In the genomic region with DNA sequence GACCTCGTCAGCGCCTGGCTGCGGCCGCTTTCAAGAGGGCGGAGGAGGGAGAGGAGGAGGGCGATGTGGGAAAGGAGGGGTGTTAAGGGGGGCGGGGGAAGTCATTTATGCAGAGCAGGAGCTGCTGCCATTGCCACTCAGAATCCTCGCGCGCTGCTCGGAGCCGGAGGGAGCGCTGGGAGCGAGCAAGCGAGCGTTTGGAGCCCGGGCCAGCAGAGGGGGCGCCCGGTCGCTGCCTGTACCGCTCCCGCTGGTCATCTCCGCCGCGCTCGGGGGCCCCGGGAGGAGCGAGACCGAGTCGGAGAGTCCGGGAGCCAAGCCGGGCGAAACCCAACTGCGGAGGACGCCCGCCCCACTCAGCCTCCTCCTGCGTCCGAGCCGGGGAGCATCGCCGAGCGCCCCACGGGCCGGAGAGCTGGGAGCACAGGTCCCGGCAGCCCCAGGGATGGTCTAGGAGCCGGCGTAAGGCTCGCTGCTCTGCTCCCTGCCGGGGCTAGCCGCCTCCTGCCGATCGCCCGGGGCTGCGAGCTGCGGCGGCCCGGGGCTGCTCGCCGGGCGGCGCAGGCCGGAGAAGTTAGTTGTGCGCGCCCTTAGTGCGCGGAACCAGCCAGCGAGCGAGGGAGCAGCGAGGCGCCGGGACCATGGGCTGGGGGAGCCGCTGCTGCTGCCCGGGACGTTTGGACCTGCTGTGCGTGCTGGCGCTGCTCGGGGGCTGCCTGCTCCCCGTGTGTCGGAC, we compare ENCODE assay signal across 8 cellular contexts. TPM values are rescaled to one million over a fixed set of nuclear protein-coding genes. Genes with fewer than 3 reads are reported as not detected.
DNase-seq lines count a peak whose midpoint lies in the region; ATAC-seq and TF ChIP-seq lines count a peak whose summit lies in the region.

A gene (plus strand): TSS at position 133 of the 736 bp plus-strand sequence. CDS start 509 bp downstream, at position 642.

- H3K4me1 ChIP-seq in PC-3 (ENCODE audit: insufficient read depth, low read length) (no peaks in the 10 kb centered on the region), esophagus squamous epithelium (peaks cover 6 to 45% (median 23%) of the 10 kb centered on the region in 3 donors)

- H3K36me3 Mint-ChIP-seq in activated T-helper 1 cell treated with anti-CD3 and anti-CD28 coated beads, Interleukin-12 subunit alpha, Interleukin-12 subunit beta, Interleukin-2, Interleukin-4 antibody, amounts not matched to agents 30 ng/mL and 10 ng/mL and 1 ng/mL, durations not matched to agents 14 hours and 24 hours and 36 hours (ENCODE audit: low read depth), result peaks cover 5% of the 10 kb centered on the region

- H3K9me3 ChIP-seq in PC-3 (ENCODE audit: low read length) (no peaks in the 10 kb centered on the region), esophagus squamous epithelium (no peaks in the 10 kb centered on the region)

- H3K27me3 ChIP-seq in PC-3 (ENCODE audit: low read length), result peaks cover 22% of the 10 kb centered on the region
- H3K27me3 ChIP-seq in esophagus squamous epithelium, result peaks cover 0 to 12% (median 0%) of the 10 kb centered on the region in 4 donors

- H3K4me3 ChIP-seq in PC-3 (ENCODE audit: low read length) (peak within 1 kb of the TSS; percentile 72), esophagus squamous epithelium (peak within 1 kb of the TSS; percentile 69 to 95 (median 86))

- no peak for TF ChIP-seq CTCF in PC-3 (conservative IDR thresholded peaks at IDR 0.05; ENCODE audit: low read depth, low read length)
- no peak for TF ChIP-seq CTCF in esophagus squamous epithelium (IDR thresholded peaks at IDR 0.05)

- H3K4me1 Mint-ChIP-seq in activated T-helper 1 cell treated with anti-CD3 and anti-CD28 coated beads, Interleukin-12 subunit alpha, Interleukin-12 subunit beta, Interleukin-2, Interleukin-4 antibody, amounts not matched to agents 30 ng/mL and 10 ng/mL and 1 ng/mL, durations not matched to agents 14 hours and 24 hours and 36 hours (ENCODE audit: low read depth), result peaks cover 35% of the 10 kb centered on the region

- H3K27ac ChIP-seq in PC-3 (ENCODE audit: low read length), result no peak within 1 kb of the TSS
- H3K27ac ChIP-seq in esophagus squamous epithelium, result peak within 1 kb of the TSS; percentile 87 to 95 (median 94)

- 0% methylated on average over 24 of the region's 79 CpGs; no CpG with 5 or more reads in 1 of the 2 donors for WGBS in esophagus squamous epithelium, 2 donors

- CTCF ChIA-PET in PC-3 (lab: Charles Lee), result no interaction called here

- H3K9ac ChIP-seq in PC-3 (ENCODE audit: low read length), result no peak within 1 kb of the TSS

- BruUV-seq in PC-3 (replicated peaks; lab: Mats Ljungman, UMichigan), result no TSS peak

- POLR2A ChIA-PET in PC-3 (lab: Charles Lee; ENCODE audit: unreplicated experiment), result no interaction called here

- peak within 1 kb of the TSS; percentile 93 for H2AFZ ChIP-seq in PC-3 (ENCODE audit: low read length)

- H3K27me3 Mint-ChIP-seq in activated T-helper 1 cell treated with anti-CD3 and anti-CD28 coated beads, Interleukin-12 subunit alpha, Interleukin-12 subunit beta, Interleukin-2, Interleukin-4 antibody, amounts not matched to agents 30 ng/mL and 10 ng/mL and 1 ng/mL, durations not matched to agents 14 hours and 24 hours and 36 hours (ENCODE audit: insufficient read depth), result peaks cover 37% of the 10 kb centered on the region

- H3K36me3 ChIP-seq in PC-3 (ENCODE audit: low read depth, low read length) (no peaks in the 10 kb centered on the region), esophagus squamous epithelium (no peaks in the 10 kb centered on the region)

- H3K4me2 ChIP-seq in PC-3 (ENCODE audit: low read length), result peak within 1 kb of the TSS; percentile 89

- peak in 2 of 4 donors; percentile 88 to 90 for TF ChIP-seq POLR2A in esophagus squamous epithelium (IDR thresholded peaks at IDR 0.05)

- no peaks in the 10 kb centered on the region for H3K9me3 Mint-ChIP-seq in activated T-helper 1 cell treated with anti-CD3 and anti-CD28 coated beads, Interleukin-12 subunit alpha, Interleukin-12 subunit beta, Interleukin-2, Interleukin-4 antibody, amounts not matched to agents 30 ng/mL and 10 ng/mL and 1 ng/mL, durations not matched to agents 14 hours and 24 hours and 36 hours

- no peaks in the 10 kb centered on the region for H4K20me1 ChIP-seq in PC-3 (ENCODE audit: low read length)

- no peaks in the 10 kb centered on the region for H3F3A ChIP-seq in PC-3 (ENCODE audit: low read length, unreplicated experiment)

- DNase-seq in AML-193 (lab: John Stamatoyannopoulos, UW), result peak; percentile 31 to 66
- DNase-seq in HS-5 (ENCODE audit: low read depth), result peak; percentile 67
- peak; percentile 22 for DNase-seq in PC-3
- peak; percentile 81 for DNase-seq in activated T-helper 1 cell treated with anti-CD3 and anti-CD28 coated beads, Interleukin-12 subunit alpha, Interleukin-12 subunit beta, Interleukin-2, Interleukin-4 antibody, amounts not matched to agents 30 ng/mL and 10 ng/mL and 1 ng/mL, durations not matched to agents 14 hours and 24 hours and 36 hours (ENCODE audit: low spot score)
- DNase-seq in esophagus squamous epithelium (lab: John Stamatoyannopoulos, UW), result peak; percentile 37
- DNase-seq in myocyte (ENCODE audit: low read depth), result peak; percentile 96
- peak; percentile 86 for DNase-seq in stimulated activated CD8-positive, alpha-beta memory T cell treated with anti-CD3 and anti-CD28 coated beads, Interleukin-4, amount 100 ng/mL, for 48 hours

- no peaks in the 10 kb centered on the region for H3K79me2 ChIP-seq in PC-3 (ENCODE audit: low read length)

- intact Hi-C loops in PC-3 (cut with micrococcal nuclease), result no loop called here
- intact Hi-C loops in activated T-helper 1 cell treated with anti-CD3 and anti-CD28 coated beads, Interleukin-12 subunit alpha, Interleukin-12 subunit beta, Interleukin-2, Interleukin-4 antibody, amounts not matched to agents 30 ng/mL and 10 ng/mL and 1 ng/mL, durations not matched to agents 14 hours and 24 hours and 36 hours (cut with micrococcal nuclease), result loop anchor here (1.0 to 5.0 kb wide), 6 partner anchors 134 to 862 kb away; a partner anchor contains a TSS
- intact Hi-C loops in esophagus squamous epithelium (cut with DNase I), result no loop called here

- peak within 1 kb of the TSS; percentile 76 for H3K27ac Mint-ChIP-seq in activated T-helper 1 cell treated with anti-CD3 and anti-CD28 coated beads, Interleukin-12 subunit alpha, Interleukin-12 subunit beta, Interleukin-2, Interleukin-4 antibody, amounts not matched to agents 30 ng/mL and 10 ng/mL and 1 ng/mL, durations not matched to agents 14 hours and 24 hours and 36 hours

- ATAC-seq in GM19455 (IDR thresholded peaks at IDR 0.05; ENCODE audit: unreplicated experiment), result peak; percentile 78
- peak; percentile 77 for ATAC-seq in PC-3

- H3K4me3 Mint-ChIP-seq in activated T-helper 1 cell treated with anti-CD3 and anti-CD28 coated beads, Interleukin-12 subunit alpha, Interleukin-12 subunit beta, Interleukin-2, Interleukin-4 antibody, amounts not matched to agents 30 ng/mL and 10 ng/mL and 1 ng/mL, durations not matched to agents 14 hours and 24 hours and 36 hours, result peak within 1 kb of the TSS; percentile 91

- no peaks in the 10 kb centered on the region for H3K9me2 ChIP-seq in PC-3 (replicated peaks; ENCODE audit: low read length)

RNA-seq across cellular contexts. Expression of the gene that starts here (rescaled TPM):
- not detected in 2 replicates for total RNA-seq in PC-3 (2014; rRNA removed)
- total RNA-seq in activated T-helper 1 cell treated with anti-CD3 and anti-CD28 coated beads, Interleukin-12 subunit alpha, Interleukin-12 subunit beta, Interleukin-2, Interleukin-4 antibody, amounts not matched to agents 30 ng/mL and 10 ng/mL and 1 ng/mL, durations not matched to agents 14 hours and 24 hours and 36 hours, result 3.3 and 3.7 TPM in 2 replicates
- total RNA-seq in esophagus squamous epithelium, result 10 to 100 TPM in 3 of 4 donors, 1 to 10 TPM in 1; 8.4 to 33.8 (median 24.2) TPM
- 5.2 and 5.4 TPM in 2 replicates for total RNA-seq in myocyte
- polyA plus RNA-seq in myocyte (2012), result 3.9 TPM

Comparison
In these comparisons a context has a peak if more than half of its experiments do, and no peak if none do; other contexts are left out.
1. Peak in DNase-seq, ATAC-seq, H3K4me3 ChIP-seq and H3K4me2 ChIP-seq in PC-3; RNA of the gene not detected or under 1 TPM.
2. DNase-seq: peak in every context shown above with its lines; median percentile 96 in myocyte; 86 in stimulated activated CD8-positive, alpha-beta memory T cell treated with anti-CD3 and anti-CD28 coated beads, Interleukin-4, amount 100 ng/mL, for 48 hours; 81 in activated T-helper 1 cell treated with anti-CD3 and anti-CD28 coated beads, Interleukin-12 subunit alpha, Interleukin-12 subunit beta, Interleukin-2, Interleukin-4 antibody, amounts not matched to agents 30 ng/mL and 10 ng/mL and 1 ng/mL, durations not matched to agents 14 hours and 24 hours and 36 hours; 67 in HS-5; 48 in AML-193; 37 in esophagus squamous epithelium; 22 in PC-3.